ENCODE assay signal across 1 cellular context in genomic region chr2:131052741-131053263, GRCh38.
TF ChIP-seq lines count a peak whose summit lies in the region.

No MANE protein-coding gene starts in this region.

TF ChIP-seq in IMR-90, 13 proteins besides CTCF, POLR2A, EP300 and RAD21:
- TF ChIP-seq USF2 (IDR thresholded peaks at IDR 0.05; ENCODE audit: low read depth, low read length) (no peak), RFX5 (IDR thresholded peaks at IDR 0.05; ENCODE audit: low read depth, low read length) (no peak), SMC3 (IDR thresholded peaks at IDR 0.05; ENCODE audit: low read depth, low read length) (no peak), RCOR1 (IDR thresholded peaks at IDR 0.05; ENCODE audit: insufficient replicate concordance, low read length) (no peak), MAZ (IDR thresholded peaks at IDR 0.05; ENCODE audit: borderline replicate concordance, low read depth, low read length) (no peak), BHLHE40 (IDR thresholded peaks at IDR 0.05; ENCODE audit: low read depth, low read length) (no peak), MXI1 (IDR thresholded peaks at IDR 0.05; ENCODE audit: borderline replicate concordance, low read depth, low read length) (no peak)
